In the genomic region with DNA sequence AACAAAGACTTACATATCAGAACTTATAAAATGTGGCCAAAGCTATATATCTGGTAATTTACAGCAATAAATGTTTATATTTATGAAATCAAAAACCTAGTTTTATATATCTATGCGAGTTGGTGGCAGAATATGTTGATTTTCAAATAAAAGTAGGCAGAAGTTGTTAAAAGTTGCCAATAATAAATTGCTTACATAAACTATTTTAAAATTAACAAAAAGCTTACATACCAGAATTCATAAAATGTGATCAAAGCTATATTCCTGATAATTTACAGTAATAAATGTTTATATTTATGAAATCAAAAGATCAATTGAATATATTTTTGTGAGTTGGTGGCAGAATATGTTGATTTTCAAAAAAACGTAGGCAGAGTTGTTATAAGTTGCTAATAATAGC, we compare ENCODE assay signal across 30 cellular contexts.
"Had no signal": no experiment of that assay in that cellular context is flagged by ENCODE, and none has a peak within 500 bp of the region (broad histone marks: within the 10 kb centered on the region; RNA-seq: fewer than 3 reads in every experiment).

No MANE protein-coding gene starts in this region.

- ATAC-seq: activated CD4-positive, alpha-beta T cell treated with anti-CD3 and anti-CD28 coated beads for 36 hours; activated CD8-positive, alpha-beta memory T cell treated with anti-CD3 and anti-CD28 coated beads, Interleukin-2, amount 10 ng/mL, durations not matched to agents 7 days and 5 days; activated CD8-positive, alpha-beta T cell treated with anti-CD3 and anti-CD28 coated beads, Interleukin-2, amount 10 ng/mL, durations not matched to agents 7 days and 5 days; activated naive CD8-positive, alpha-beta T cell treated with anti-CD3 and anti-CD28 coated beads, Interleukin-2, amount 50 U/mL, for 24 hours had no signal

- DNase-seq: activated B cell treated with CpG ODN at 0.5 μM for 24 hours; activated CD4-positive, alpha-beta memory T cell treated with anti-CD3 and anti-CD28 coated beads, Interleukin-2, amount 10 ng/mL, durations not matched to agents 7 days and 5 days; activated CD4-positive, alpha-beta T cell treated with anti-CD3 and anti-CD28 coated beads for 1 hour; activated CD4-positive, alpha-beta T cell treated with anti-CD3 and anti-CD28 coated beads for 36 hours; activated CD4-positive, alpha-beta T cell treated with anti-CD3 and anti-CD28 coated beads for 48 hours; activated CD4-positive, alpha-beta T cell treated with anti-CD3 and anti-CD28 coated beads, Interleukin-2, amount 10 ng/mL, durations not matched to agents 7 days and 5 days; activated CD4-positive, alpha-beta T cell treated with anti-CD3 and anti-CD28 coated beads, Interleukin-2, amount 50 U/mL, for 48 hours; activated CD8-positive, alpha-beta memory T cell treated with anti-CD3 and anti-CD28 coated beads for 24 hours; activated CD8-positive, alpha-beta memory T cell treated with anti-CD3 and anti-CD28 coated beads, Interleukin-2, amount 10 ng/mL, durations not matched to agents 7 days and 5 days; activated CD8-positive, alpha-beta memory T cell treated with anti-CD3 and anti-CD28 coated beads, Interleukin-2, amount 50 U/mL, for 48 hours; activated CD8-positive, alpha-beta T cell treated with anti-CD3 and anti-CD28 coated beads, Interleukin-2, amount 10 ng/mL, durations not matched to agents 7 days and 5 days; activated effector memory CD4-positive, alpha-beta T cell treated with Interleukin-2 at 50 U/mL for 16 hours; activated gamma-delta T cell; activated naive CD4-positive, alpha-beta T cell treated with anti-CD3 and anti-CD28 coated beads, Interleukin-2, amount 10 ng/mL, durations not matched to agents 7 days and 5 days; activated naive CD4-positive, alpha-beta T cell treated with Interleukin-2 at 50 U/mL for 16 hours; activated naive CD8-positive, alpha-beta T cell treated with anti-CD3 and anti-CD28 coated beads, Interleukin-2, amount 10 ng/mL, durations not matched to agents 7 days and 5 days; activated naive CD8-positive, alpha-beta T cell treated with anti-CD3 and anti-CD28 coated beads, Interleukin-2, amount 50 U/mL, for 24 hours; activated T-cell treated with anti-CD3 and anti-CD28 coated beads, Interleukin-2, amount 50 U/mL, for 24 hours; activated T-cell treated with anti-CD3 and anti-CD28 coated beads, Interleukin-2, amount 50 U/mL, for 48 hours; amygdala; anterior cingulate cortex; caudate nucleus; cerebellar nuclear complex; T-helper 2 cell; T-helper 9 cell had no signal

- H3K4me1 ChIP-seq: ascending aorta had no signal

- H3K27ac ChIP-seq: ascending aorta, cardiac muscle cell, VCaP had no signal

- FAIRE-seq: bronchial epithelial cell, TTC549 had no signal

- H3K4me3 ChIP-seq: ascending aorta, cardiac muscle cell had no signal

- H3K27me3 ChIP-seq: ascending aorta, cardiac muscle cell had no signal

- H3K9me3 ChIP-seq: ascending aorta had no signal

- H3K36me3 ChIP-seq: ascending aorta, cardiac muscle cell had no signal
